ENCODE assay signal across 1 cellular context in genomic region chr16:30948087-30948955, GRCh38.
TF ChIP-seq lines count a peak whose summit lies in the region.

No MANE protein-coding gene starts in this region.

TF ChIP-seq in WTC11, 78 proteins besides CTCF, POLR2A, EP300 and RAD21 (continued from another document):
- TF ChIP-seq USF1 (CRISPR knock-in tag; IDR thresholded peaks at IDR 0.05) (0 out of 2 replicates have a peak, but pooled peaks have one; percentile 7), ZMAT4 (CRISPR knock-in tag; IDR thresholded peaks at IDR 0.05) (peak; percentile 95), NFATC4 (CRISPR knock-in tag; IDR thresholded peaks at IDR 0.05) (peak; percentile 16; the same call in 1 of the 2 replicates), SP1 (CRISPR knock-in tag; conservative IDR thresholded peaks at IDR 0.05) (peak; percentile 86), NFYB (CRISPR knock-in tag; conservative IDR thresholded peaks at IDR 0.05; ENCODE audit: low read depth) (peak; percentile 79), ARID4B (CRISPR knock-in tag; IDR thresholded peaks at IDR 0.05; ENCODE audit: borderline replicate concordance) (peak; percentile 36; the same call in 1 of the 2 replicates)
